Comparison of ENCODE assay signal across 15 cellular contexts in the genomic region with DNA sequence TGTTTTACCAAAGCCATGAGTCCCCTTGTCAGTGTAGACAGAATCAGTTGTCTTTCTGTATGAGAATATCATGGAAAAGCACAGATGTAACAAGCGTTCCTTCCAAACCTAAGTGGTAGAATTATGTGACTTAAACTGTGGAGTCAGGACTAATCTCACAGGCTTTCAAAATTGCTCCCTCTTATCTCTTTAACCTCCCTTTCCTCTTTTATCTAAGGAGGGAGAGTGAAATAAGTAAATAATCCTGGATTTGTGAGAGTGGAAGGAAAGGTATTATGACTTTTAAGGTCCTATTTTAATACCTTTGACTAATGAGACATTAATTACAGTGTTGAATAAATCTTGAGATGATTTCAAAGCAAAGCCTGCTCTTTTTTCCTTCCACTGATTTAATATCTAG. TPM values are rescaled to one million over a fixed set of nuclear protein-coding genes. Genes with fewer than 3 reads are reported as not detected.
DNase-seq lines count a peak whose midpoint lies in the region; ATAC-seq and TF ChIP-seq lines count a peak whose summit lies in the region.
"Had no signal": no experiment of that assay in that cellular context is flagged by ENCODE, and none has a peak within 500 bp of the region (broad histone marks: within the 10 kb centered on the region; RNA-seq: fewer than 3 reads in every experiment).

No MANE protein-coding gene starts in this region.

- no peak for ATAC-seq in psoas muscle
- ATAC-seq: Right ventricle myocardium inferior had no signal

- no peaks in the 10 kb centered on the region for H3K27me3 Mint-ChIP-seq in Caco-2 (ENCODE audit: insufficient read depth, unreplicated experiment)

- H3K4me1 ChIP-seq in Caco-2 (peaks cover 74% of the 10 kb centered on the region), hepatocyte (ENCODE audit: insufficient read depth) (peaks cover 20% of the 10 kb centered on the region), psoas muscle (peaks cover 31% of the 10 kb centered on the region)

- peaks cover 13% of the 10 kb centered on the region for H3K9me3 Mint-ChIP-seq in Caco-2 (ENCODE audit: unreplicated experiment)

- peak overlapping the region; percentile 47 for H3K4me2 ChIP-seq in hepatocyte
- H3K4me2 ChIP-seq: SK-N-SH had no signal

- CTCF ChIA-PET in Caco-2 (lab: Charles Lee): no interaction called here

- POLR2A ChIA-PET in Caco-2 (lab: Charles Lee): no interaction called here

- H3K36me3 Mint-ChIP-seq in Caco-2 (ENCODE audit: insufficient read depth, unreplicated experiment): no peaks in the 10 kb centered on the region

- WGBS in hepatocyte (ENCODE audit: low lambda C conversion rate, missing lambda C conversion rate): 7% methylated on average over 1 of the region's 1 CpG
- 79 to 95% (median 81%) methylated on average over 1 of the region's 1 CpG for WGBS in psoas muscle, 3 donors

- intact Hi-C loops in Caco-2 (cut with micrococcal nuclease; ENCODE audit: unreplicated experiment) (loop anchor here (1.0 to 2.0 kb wide), 3 partner anchors 10 to 64 kb away; no protein-coding TSS in a partner anchor), psoas muscle (cut with DNase I) (no loop called here)

- H3K27ac Mint-ChIP-seq in Caco-2 (ENCODE audit: unreplicated experiment): peak overlapping the region; percentile 74

- H4K20me1 ChIP-seq in hepatocyte (ENCODE audit: insufficient read depth, poor library complexity, severe bottlenecking): no peaks in the 10 kb centered on the region

- H3K4me3 ChIP-seq in Caco-2 (ENCODE audit: low read depth, low read length) (no peak overlapping the region), hepatocyte (no peak overlapping the region), psoas muscle (no peak overlapping the region)

- TF ChIP-seq CTCF in Caco-2 (IDR thresholded peaks at IDR 0.05; ENCODE audit: insufficient read depth in 1 of 2, low read depth in 1 of 2, low read length in 1 of 2, severe bottlenecking in 1 of 2, unreplicated experiment in 1 of 2) (no peak), hepatocyte (IDR thresholded peaks at IDR 0.05; ENCODE audit: poor library complexity) (no peak), psoas muscle (IDR thresholded peaks at IDR 0.05) (no peak)

- H3K9me2 ChIP-seq in hepatocyte (replicated peaks; ENCODE audit: insufficient read depth): no peaks in the 10 kb centered on the region
- H3K9me2 ChIP-seq: SK-N-SH had no signal

- peak overlapping the region; percentile 30 for H2AFZ ChIP-seq in hepatocyte

- no peaks in the 10 kb centered on the region for H3K79me2 ChIP-seq in hepatocyte

- no peak for DNase-seq in Caco-2
- peak; percentile 31 for DNase-seq in NCI-H226
- no peak for DNase-seq in hepatocyte (ENCODE audit: low spot score)
- DNase-seq in psoas muscle: no peak
- no peak for DNase-seq in stimulated activated naive CD4-positive, alpha-beta T cell (lab: John Stamatoyannopoulos, UW)
- DNase-seq in SIG-M5 (lab: John Stamatoyannopoulos, UW): no peak
- DNase-seq in hypothalamus (lab: John Stamatoyannopoulos, UW): no peak
- DNase-seq: C1 segment of cervical spinal cord, Kasumi-1, MM.1S, NCI-H2081 treated with DMSO at 0.1 percent for 48 hours, NCI-H446, SK-N-SH had no signal

- H3K27ac ChIP-seq in hepatocyte (peak overlapping the region; percentile 33), psoas muscle (peak overlapping the region; percentile 19)

- no TSS peak for BruUV-seq in Caco-2 (replicated peaks; lab: Mats Ljungman, UMichigan)

- H3K36me3 ChIP-seq in Caco-2 (ENCODE audit: control insufficient read depth, insufficient read depth, low read length) (no peaks in the 10 kb centered on the region), hepatocyte (replicated peaks; ENCODE audit: insufficient read depth, low read depth) (no peaks in the 10 kb centered on the region), psoas muscle (ENCODE audit: insufficient read depth in 1 of 2, low read depth in 1 of 2) (no peaks in the 10 kb centered on the region)

- no peaks in the 10 kb centered on the region for H3K9me3 ChIP-seq in Caco-2
- no peaks in the 10 kb centered on the region for H3K9me3 ChIP-seq in hepatocyte (ENCODE audit: low read depth)
- no peaks in the 10 kb centered on the region for H3K9me3 ChIP-seq in psoas muscle
- H3K9me3 ChIP-seq: SK-N-SH had no signal

- peaks cover 50% of the 10 kb centered on the region for H3K4me1 Mint-ChIP-seq in Caco-2 (ENCODE audit: low read depth, unreplicated experiment)

- H3K27me3 ChIP-seq in Caco-2 (replicated peaks; ENCODE audit: control insufficient read depth, insufficient read depth, low read length): no peaks in the 10 kb centered on the region
- H3K27me3 ChIP-seq in hepatocyte: no peaks in the 10 kb centered on the region
- no peaks in the 10 kb centered on the region for H3K27me3 ChIP-seq in psoas muscle (ENCODE audit: insufficient read depth in 3 of 3, low read length in 2 of 3)

- peak overlapping the region; percentile 28 for H3K4me3 Mint-ChIP-seq in Caco-2 (ENCODE audit: unreplicated experiment)

RNA-seq across cellular contexts. Expression of a gene that starts 52.4 kb away (rescaled TPM):
- total RNA-seq in Caco-2 (2022): 4.8 and 5.1 TPM in 2 replicates
- total RNA-seq in hepatocyte: 61.3 and 83.8 TPM in 2 replicates
- polyA plus RNA-seq in hepatocyte: 50.2 and 69.2 TPM in 2 replicates
- total RNA-seq in psoas muscle: 10 to 100 TPM; 28.9 to 74.5 (median 57.1) TPM
- 10 to 100 TPM; 10.1 to 27.4 (median 10.4) TPM for polyA plus RNA-seq in psoas muscle
- total RNA-seq: HT-29 had no signal
